Comparison of ENCODE assay signal across 8 cellular contexts in the genomic region with DNA sequence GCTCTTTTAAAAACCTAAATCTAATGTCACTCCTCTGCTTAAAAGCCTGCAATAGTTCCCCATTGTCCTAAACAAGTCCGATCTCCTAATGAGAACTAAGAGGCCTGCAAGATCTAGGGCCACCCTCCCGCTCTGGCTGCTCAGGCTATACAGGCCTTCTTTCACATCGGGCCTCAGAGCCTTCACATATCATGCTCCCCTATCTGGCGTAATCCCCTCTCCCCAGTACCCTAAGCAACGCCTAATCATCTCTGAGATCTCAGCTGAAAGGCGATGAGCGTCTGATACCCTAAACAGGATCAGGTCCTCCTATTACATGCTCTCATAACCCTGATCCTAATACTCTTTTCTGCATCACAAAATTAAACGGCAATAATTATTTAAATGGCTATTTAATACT. TPM values are rescaled to one million over a fixed set of nuclear protein-coding genes. Genes with fewer than 3 reads are reported as not detected.
DNase-seq lines count a peak whose midpoint lies in the region; ATAC-seq, FAIRE-seq and TF ChIP-seq lines count a peak whose summit lies in the region.

No MANE protein-coding gene starts in this region.

- H2AFZ ChIP-seq in hepatocyte = no peak overlapping the region

- H3K27ac ChIP-seq in hepatocyte (peak overlapping the region; percentile 98), small intestine (ENCODE audit: low read depth in 1 of 2, low read length in 1 of 2) (peak overlapping the region in 1 of 2 donors; percentile 79)

- H3K4me3 ChIP-seq in hepatocyte (peak overlapping the region; percentile 79), small intestine (ENCODE audit: low read depth in 1 of 2, low read length in 2 of 2) (peak overlapping the region in 1 of 2 donors; percentile 91)

- peak overlapping the region; percentile 82 for H3K4me2 ChIP-seq in hepatocyte

- intact Hi-C loops in activated B cell treated with CpG ODN at 0.5 μM for 24 hours (cut with micrococcal nuclease) = loop anchor here (2.0 to 5.0 kb wide), 2 partner anchors 14 to 308 kb away; no protein-coding TSS in a partner anchor

- H4K20me1 ChIP-seq in hepatocyte (ENCODE audit: insufficient read depth, poor library complexity, severe bottlenecking) = peaks cover 51% of the 10 kb centered on the region

- CTCF ChIA-PET in activated B cell treated with CpG ODN at 0.5 μM for 24 hours (lab: Charles Lee) = no interaction called here

- WGBS in hepatocyte (ENCODE audit: low lambda C conversion rate, missing lambda C conversion rate) = 24% methylated on average over 8 of the region's 8 CpGs
- WGBS in small intestine, 3 donors = 55 to 79% (median 67%) methylated on average over 8 of the region's 8 CpGs

- H3K27ac Mint-ChIP-seq in activated B cell treated with CpG ODN at 0.5 μM for 24 hours = no peak overlapping the region
- H3K27ac Mint-ChIP-seq in stimulated activated memory B cell treated with anti-CD40 and anti-IgM and Interleukin-4, amounts not matched to agents 10 μg/mL and 1 μg/mL and 100 μg/mL, for 72 hours = no peak overlapping the region

- H3K4me1 Mint-ChIP-seq in activated B cell treated with CpG ODN at 0.5 μM for 24 hours = peaks cover 20% of the 10 kb centered on the region
- peaks cover 35% of the 10 kb centered on the region for H3K4me1 Mint-ChIP-seq in stimulated activated memory B cell treated with anti-CD40 and anti-IgM and Interleukin-4, amounts not matched to agents 10 μg/mL and 1 μg/mL and 100 μg/mL, for 72 hours

- H3K27me3 ChIP-seq in hepatocyte (no peaks in the 10 kb centered on the region), small intestine (ENCODE audit: control insufficient read depth in 2 of 2, insufficient read depth in 2 of 2, low read length in 2 of 2) (no peaks in the 10 kb centered on the region)

- no peak for TF ChIP-seq CTCF in activated B cell treated with CpG ODN at 0.5 μM for 24 hours (IDR thresholded peaks at IDR 0.05)
- TF ChIP-seq CTCF in hepatocyte (IDR thresholded peaks at IDR 0.05; ENCODE audit: poor library complexity) = no peak

- H3K4me1 ChIP-seq in hepatocyte (ENCODE audit: insufficient read depth) (peaks cover 42% of the 10 kb centered on the region), small intestine (ENCODE audit: control insufficient read depth in 2 of 2, insufficient read depth in 1 of 2, low read depth in 1 of 2, low read length in 1 of 2) (peaks cover 8 to 14% of the 10 kb centered on the region in 2 donors)

- peak; percentile 10 to 66 for DNase-seq in NCI-H524 (lab: John Stamatoyannopoulos, UW)
- DNase-seq in NCI-H524 treated with DMSO at 0.1 percent for 48 hours (lab: John Stamatoyannopoulos, UW) = no peak
- DNase-seq in activated B cell treated with CpG ODN at 0.5 μM for 24 hours = no peak
- peak; percentile 23 for DNase-seq in hepatocyte (ENCODE audit: low spot score)
- DNase-seq in small intestine = no peak
- DNase-seq in stimulated activated naive CD4-positive, alpha-beta T cell treated with Interleukin-2 at 50 U/mL for 16 hours (lab: John Stamatoyannopoulos, UW) = no peak

- H3K9me3 ChIP-seq in hepatocyte (ENCODE audit: low read depth) (no peaks in the 10 kb centered on the region), small intestine (ENCODE audit: control insufficient read depth, low read depth) (no peaks in the 10 kb centered on the region)

- H3K36me3 ChIP-seq in hepatocyte (replicated peaks; ENCODE audit: insufficient read depth, low read depth) = no peaks in the 10 kb centered on the region
- no peaks in the 10 kb centered on the region for H3K36me3 ChIP-seq in small intestine (ENCODE audit: control insufficient read depth in 2 of 2, insufficient read depth in 2 of 2, low read length in 2 of 2)

- FAIRE-seq in small intestine (lab: Jason Lieb, UNC) = no peak

- no peaks in the 10 kb centered on the region for H3K27me3 Mint-ChIP-seq in activated B cell treated with CpG ODN at 0.5 μM for 24 hours
- no peaks in the 10 kb centered on the region for H3K27me3 Mint-ChIP-seq in stimulated activated memory B cell treated with anti-CD40 and anti-IgM and Interleukin-4, amounts not matched to agents 10 μg/mL and 1 μg/mL and 100 μg/mL, for 72 hours

- H3K36me3 Mint-ChIP-seq in activated B cell treated with CpG ODN at 0.5 μM for 24 hours (ENCODE audit: low read depth) = peaks cover 2% of the 10 kb centered on the region
- peaks cover 6% of the 10 kb centered on the region for H3K36me3 Mint-ChIP-seq in stimulated activated memory B cell treated with anti-CD40 and anti-IgM and Interleukin-4, amounts not matched to agents 10 μg/mL and 1 μg/mL and 100 μg/mL, for 72 hours

- POLR2A ChIA-PET in activated B cell treated with CpG ODN at 0.5 μM for 24 hours (lab: Charles Lee) = no interaction called here

- H3K79me2 ChIP-seq in hepatocyte = peaks cover 68% of the 10 kb centered on the region

- no peaks in the 10 kb centered on the region for H3K9me2 ChIP-seq in hepatocyte (replicated peaks; ENCODE audit: insufficient read depth)

- no peaks in the 10 kb centered on the region for H3K9me3 Mint-ChIP-seq in activated B cell treated with CpG ODN at 0.5 μM for 24 hours
- H3K9me3 Mint-ChIP-seq in stimulated activated memory B cell treated with anti-CD40 and anti-IgM and Interleukin-4, amounts not matched to agents 10 μg/mL and 1 μg/mL and 100 μg/mL, for 72 hours = no peaks in the 10 kb centered on the region

- ATAC-seq in activated B cell treated with CpG ODN at 0.5 μM for 24 hours (ENCODE audit: low read depth) (no peak), HG02981 (IDR thresholded peaks at IDR 0.05; ENCODE audit: unreplicated experiment) (no peak)
- no peak for ATAC-seq in stimulated activated memory B cell treated with anti-CD40 and anti-IgM and Interleukin-4, amounts not matched to agents 10 μg/mL and 1 μg/mL and 100 μg/mL, for 72 hours

- H3K4me3 Mint-ChIP-seq in activated B cell treated with CpG ODN at 0.5 μM for 24 hours = peak overlapping the region; percentile 89
- H3K4me3 Mint-ChIP-seq in stimulated activated memory B cell treated with anti-CD40 and anti-IgM and Interleukin-4, amounts not matched to agents 10 μg/mL and 1 μg/mL and 100 μg/mL, for 72 hours = peak overlapping the region; percentile 44

RNA-seq across cellular contexts. Expression of a gene that starts 1.8 kb away (rescaled TPM):
- total RNA-seq in activated B cell treated with CpG ODN at 0.5 μM for 24 hours = 9.9 and 11.0 TPM in 2 replicates
- total RNA-seq in hepatocyte = 65.1 and 72.1 TPM in 2 replicates
- polyA plus RNA-seq in hepatocyte = 24.5 and 27.2 TPM in 2 replicates
- 10 to 100 TPM in 2 of 3 donors, 1 to 10 TPM in 1; 9.5 to 14.1 (median 13.8) TPM for polyA plus RNA-seq in small intestine

Comparison
In these comparisons a context has a peak if more than half of its experiments do, and no peak if none do; other contexts are left out.
1. DNase-seq: peak in NCI-H524 (2 of 2) and hepatocyte (single experiment); none in NCI-H524 treated with DMSO at 0.1 percent for 48 hours (single experiment), activated B cell treated with CpG ODN at 0.5 μM for 24 hours (single experiment), small intestine (single experiment) and stimulated activated naive CD4-positive, alpha-beta T cell treated with Interleukin-2 at 50 U/mL for 16 hours (single experiment).